Comparison of ENCODE assay signal across 1 cellular context in the genomic region with DNA sequence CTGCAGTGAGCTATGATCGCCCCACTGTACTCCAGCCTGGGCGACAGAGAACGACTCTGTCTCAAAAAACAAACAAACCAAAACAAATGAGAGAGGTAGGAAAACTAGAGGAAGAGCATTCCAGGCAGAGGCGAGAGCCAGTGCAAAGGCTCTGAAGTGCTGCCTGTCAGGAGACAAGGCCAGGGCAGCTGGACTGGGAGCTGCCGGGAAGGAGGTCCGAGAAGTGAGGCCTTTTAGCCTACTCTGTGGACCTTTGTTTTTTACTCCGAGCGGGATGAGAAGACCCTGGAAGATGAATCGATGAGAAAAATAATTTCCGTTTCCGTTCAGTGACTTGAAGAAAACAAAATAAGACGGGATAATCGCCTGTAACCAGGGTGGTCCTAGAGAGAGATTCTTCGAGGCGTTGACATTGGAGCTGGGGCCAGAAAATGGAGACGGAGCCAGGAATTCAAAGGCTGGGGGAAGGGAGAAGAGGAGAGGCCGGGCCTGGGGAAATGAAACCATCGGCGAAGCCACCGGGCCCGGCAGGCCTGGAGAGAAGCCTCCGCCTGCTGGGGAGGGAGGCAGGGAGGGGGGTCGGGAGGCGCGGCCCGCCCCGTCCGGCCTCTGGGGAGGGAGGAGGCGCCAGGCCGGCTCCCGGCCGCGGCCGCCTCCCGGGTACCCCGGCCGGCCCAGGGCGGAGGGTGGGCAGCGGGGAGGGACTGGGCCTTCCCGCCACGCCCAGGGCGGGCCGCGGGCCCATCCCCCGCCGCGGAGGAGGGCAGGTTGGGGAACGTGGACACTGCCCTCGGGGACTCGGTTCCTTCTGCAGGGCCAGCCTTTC.
A peak's percentile ranks its signal among the peaks of the same experiment; 100 is the strongest.
TF ChIP-seq lines count a peak whose summit lies in the region.

No MANE protein-coding gene starts in this region.

TF ChIP-seq in Ishikawa, 13 proteins besides CTCF, POLR2A, EP300 and RAD21 (continued from another document):
- TF ChIP-seq, protein P1, sequence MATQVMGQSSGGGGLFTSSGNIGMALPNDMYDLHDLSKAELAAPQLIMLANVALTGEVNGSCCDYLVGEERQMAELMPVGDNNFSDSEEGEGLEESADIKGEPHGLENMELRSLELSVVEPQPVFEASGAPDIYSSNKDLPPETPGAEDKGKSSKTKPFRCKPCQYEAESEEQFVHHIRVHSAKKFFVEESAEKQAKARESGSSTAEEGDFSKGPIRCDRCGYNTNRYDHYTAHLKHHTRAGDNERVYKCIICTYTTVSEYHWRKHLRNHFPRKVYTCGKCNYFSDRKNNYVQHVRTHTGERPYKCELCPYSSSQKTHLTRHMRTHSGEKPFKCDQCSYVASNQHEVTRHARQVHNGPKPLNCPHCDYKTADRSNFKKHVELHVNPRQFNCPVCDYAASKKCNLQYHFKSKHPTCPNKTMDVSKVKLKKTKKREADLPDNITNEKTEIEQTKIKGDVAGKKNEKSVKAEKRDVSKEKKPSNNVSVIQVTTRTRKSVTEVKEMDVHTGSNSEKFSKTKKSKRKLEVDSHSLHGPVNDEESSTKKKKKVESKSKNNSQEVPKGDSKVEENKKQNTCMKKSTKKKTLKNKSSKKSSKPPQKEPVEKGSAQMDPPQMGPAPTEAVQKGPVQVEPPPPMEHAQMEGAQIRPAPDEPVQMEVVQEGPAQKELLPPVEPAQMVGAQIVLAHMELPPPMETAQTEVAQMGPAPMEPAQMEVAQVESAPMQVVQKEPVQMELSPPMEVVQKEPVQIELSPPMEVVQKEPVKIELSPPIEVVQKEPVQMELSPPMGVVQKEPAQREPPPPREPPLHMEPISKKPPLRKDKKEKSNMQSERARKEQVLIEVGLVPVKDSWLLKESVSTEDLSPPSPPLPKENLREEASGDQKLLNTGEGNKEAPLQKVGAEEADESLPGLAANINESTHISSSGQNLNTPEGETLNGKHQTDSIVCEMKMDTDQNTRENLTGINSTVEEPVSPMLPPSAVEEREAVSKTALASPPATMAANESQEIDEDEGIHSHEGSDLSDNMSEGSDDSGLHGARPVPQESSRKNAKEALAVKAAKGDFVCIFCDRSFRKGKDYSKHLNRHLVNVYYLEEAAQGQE (IDR thresholded peaks at IDR 0.05; ENCODE audit: low read depth) = no peak
- TF ChIP-seq NFIC (IDR thresholded peaks at IDR 0.05) (no peak), TAF1 (IDR thresholded peaks at IDR 0.05; ENCODE audit: low read depth) (peak; percentile 64), TCF12 (IDR thresholded peaks at IDR 0.05; ENCODE audit: low read depth) (peak; percentile 33; the same call in 1 of the 2 replicates), CEBPB (IDR thresholded peaks at IDR 0.05) (no peak), ZBTB7A (IDR thresholded peaks at IDR 0.05; ENCODE audit: low read depth) (no peak), EGR1 (IDR thresholded peaks at IDR 0.05) (no peak), FOXM1 (IDR thresholded peaks at IDR 0.05; ENCODE audit: borderline replicate concordance, low read depth) (no peak), TEAD4 (IDR thresholded peaks at IDR 0.05) (peak; percentile 47), CREB1 (IDR thresholded peaks at IDR 0.05; ENCODE audit: low read depth) (no peak)
- TF ChIP-seq, protein P2, sequence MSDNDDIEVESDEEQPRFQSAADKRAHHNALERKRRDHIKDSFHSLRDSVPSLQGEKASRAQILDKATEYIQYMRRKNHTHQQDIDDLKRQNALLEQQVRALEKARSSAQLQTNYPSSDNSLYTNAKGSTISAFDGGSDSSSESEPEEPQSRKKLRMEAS (IDR thresholded peaks at IDR 0.05) = peak; percentile 56
- TF ChIP-seq, protein P3, sequence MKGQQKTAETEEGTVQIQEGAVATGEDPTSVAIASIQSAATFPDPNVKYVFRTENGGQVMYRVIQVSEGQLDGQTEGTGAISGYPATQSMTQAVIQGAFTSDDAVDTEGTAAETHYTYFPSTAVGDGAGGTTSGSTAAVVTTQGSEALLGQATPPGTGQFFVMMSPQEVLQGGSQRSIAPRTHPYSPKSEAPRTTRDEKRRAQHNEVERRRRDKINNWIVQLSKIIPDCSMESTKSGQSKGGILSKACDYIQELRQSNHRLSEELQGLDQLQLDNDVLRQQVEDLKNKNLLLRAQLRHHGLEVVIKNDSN (IDR thresholded peaks at IDR 0.05) = no peak
